2 cellular contexts compared by ENCODE assay signal in the genomic region with DNA sequence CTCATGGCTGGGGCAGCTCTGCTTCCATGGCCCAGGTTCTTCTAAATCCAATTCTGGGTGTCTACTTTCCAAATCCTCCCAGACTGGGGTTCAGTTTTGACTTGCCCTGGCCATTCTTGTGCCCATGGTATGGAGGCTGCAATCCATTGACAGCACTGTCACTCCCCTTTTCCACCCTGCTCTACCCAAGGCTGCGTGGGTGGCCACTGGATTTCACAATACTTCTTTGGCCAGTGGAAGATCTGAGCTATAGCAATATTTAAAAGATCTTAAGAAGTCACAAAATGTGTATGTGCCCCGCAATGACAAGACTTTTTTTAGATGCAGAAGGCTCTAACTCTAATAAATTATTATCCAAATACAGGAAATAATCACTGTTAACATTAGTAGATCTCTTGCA.
TF ChIP-seq lines count a peak whose summit lies in the region.

No MANE protein-coding gene starts in this region.

TF ChIP-seq in HepG2, 621 proteins besides CTCF, POLR2A, EP300 and RAD21 (continued from another document):
- no peak for TF ChIP-seq ZNF530 (CRISPR knock-in tag; IDR thresholded peaks at IDR 0.05; ENCODE audit: low read depth)
- TF ChIP-seq CEBPB (IDR thresholded peaks at IDR 0.05; ENCODE audit: borderline replicate concordance, low read depth, low read length), result peak; percentile 34; the same call in 1 of the 2 replicates

TF ChIP-seq in K562, 482 proteins besides CTCF, POLR2A, EP300 and RAD21 (continued from another document):
- TF ChIP-seq, protein P1, sequence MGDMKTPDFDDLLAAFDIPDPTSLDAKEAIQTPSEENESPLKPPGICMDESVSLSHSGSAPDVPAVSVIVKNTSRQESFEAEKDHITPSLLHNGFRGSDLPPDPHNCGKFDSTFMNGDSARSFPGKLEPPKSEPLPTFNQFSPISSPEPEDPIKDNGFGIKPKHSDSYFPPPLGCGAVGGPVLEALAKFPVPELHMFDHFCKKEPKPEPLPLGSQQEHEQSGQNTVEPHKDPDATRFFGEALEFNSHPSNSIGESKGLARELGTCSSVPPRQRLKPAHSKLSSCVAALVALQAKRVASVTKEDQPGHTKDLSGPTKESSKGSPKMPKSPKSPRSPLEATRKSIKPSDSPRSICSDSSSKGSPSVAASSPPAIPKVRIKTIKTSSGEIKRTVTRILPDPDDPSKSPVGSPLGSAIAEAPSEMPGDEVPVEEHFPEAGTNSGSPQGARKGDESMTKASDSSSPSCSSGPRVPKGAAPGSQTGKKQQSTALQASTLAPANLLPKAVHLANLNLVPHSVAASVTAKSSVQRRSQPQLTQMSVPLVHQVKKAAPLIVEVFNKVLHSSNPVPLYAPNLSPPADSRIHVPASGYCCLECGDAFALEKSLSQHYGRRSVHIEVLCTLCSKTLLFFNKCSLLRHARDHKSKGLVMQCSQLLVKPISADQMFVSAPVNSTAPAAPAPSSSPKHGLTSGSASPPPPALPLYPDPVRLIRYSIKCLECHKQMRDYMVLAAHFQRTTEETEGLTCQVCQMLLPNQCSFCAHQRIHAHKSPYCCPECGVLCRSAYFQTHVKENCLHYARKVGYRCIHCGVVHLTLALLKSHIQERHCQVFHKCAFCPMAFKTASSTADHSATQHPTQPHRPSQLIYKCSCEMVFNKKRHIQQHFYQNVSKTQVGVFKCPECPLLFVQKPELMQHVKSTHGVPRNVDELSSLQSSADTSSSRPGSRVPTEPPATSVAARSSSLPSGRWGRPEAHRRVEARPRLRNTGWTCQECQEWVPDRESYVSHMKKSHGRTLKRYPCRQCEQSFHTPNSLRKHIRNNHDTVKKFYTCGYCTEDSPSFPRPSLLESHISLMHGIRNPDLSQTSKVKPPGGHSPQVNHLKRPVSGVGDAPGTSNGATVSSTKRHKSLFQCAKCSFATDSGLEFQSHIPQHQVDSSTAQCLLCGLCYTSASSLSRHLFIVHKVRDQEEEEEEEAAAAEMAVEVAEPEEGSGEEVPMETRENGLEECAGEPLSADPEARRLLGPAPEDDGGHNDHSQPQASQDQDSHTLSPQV (IDR thresholded peaks at IDR 0.05), result peak; percentile 18; the same call in 1 of the 2 replicates
- TF ChIP-seq EGR1 (conservative IDR thresholded peaks at IDR 0.05) (peak; percentile 81), CEBPG (CRISPR knock-in tag; IDR thresholded peaks at IDR 0.05) (no peak), CEBPG (tag; conservative IDR thresholded peaks at IDR 0.05 in 1 of 2, IDR thresholded peaks at IDR 0.05 in 1 of 2) (peak in 1 of 2 experiments; percentile 49; a peak in 2 of 4 replicates), ADNP (tag; IDR thresholded peaks at IDR 0.05) (no peak), ESRRA (IDR thresholded peaks at IDR 0.05; ENCODE audit: borderline replicate concordance, low read depth) (no peak)
- TF ChIP-seq, protein P2, sequence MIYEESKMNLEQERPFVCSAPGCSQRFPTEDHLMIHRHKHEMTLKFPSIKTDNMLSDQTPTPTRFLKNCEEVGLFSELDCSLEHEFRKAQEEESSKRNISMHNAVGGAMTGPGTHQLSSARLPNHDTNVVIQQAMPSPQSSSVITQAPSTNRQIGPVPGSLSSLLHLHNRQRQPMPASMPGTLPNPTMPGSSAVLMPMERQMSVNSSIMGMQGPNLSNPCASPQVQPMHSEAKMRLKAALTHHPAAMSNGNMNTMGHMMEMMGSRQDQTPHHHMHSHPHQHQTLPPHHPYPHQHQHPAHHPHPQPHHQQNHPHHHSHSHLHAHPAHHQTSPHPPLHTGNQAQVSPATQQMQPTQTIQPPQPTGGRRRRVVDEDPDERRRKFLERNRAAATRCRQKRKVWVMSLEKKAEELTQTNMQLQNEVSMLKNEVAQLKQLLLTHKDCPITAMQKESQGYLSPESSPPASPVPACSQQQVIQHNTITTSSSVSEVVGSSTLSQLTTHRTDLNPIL (CRISPR knock-in tag; IDR thresholded peaks at IDR 0.05), result no peak
- TF ChIP-seq, protein P3, sequence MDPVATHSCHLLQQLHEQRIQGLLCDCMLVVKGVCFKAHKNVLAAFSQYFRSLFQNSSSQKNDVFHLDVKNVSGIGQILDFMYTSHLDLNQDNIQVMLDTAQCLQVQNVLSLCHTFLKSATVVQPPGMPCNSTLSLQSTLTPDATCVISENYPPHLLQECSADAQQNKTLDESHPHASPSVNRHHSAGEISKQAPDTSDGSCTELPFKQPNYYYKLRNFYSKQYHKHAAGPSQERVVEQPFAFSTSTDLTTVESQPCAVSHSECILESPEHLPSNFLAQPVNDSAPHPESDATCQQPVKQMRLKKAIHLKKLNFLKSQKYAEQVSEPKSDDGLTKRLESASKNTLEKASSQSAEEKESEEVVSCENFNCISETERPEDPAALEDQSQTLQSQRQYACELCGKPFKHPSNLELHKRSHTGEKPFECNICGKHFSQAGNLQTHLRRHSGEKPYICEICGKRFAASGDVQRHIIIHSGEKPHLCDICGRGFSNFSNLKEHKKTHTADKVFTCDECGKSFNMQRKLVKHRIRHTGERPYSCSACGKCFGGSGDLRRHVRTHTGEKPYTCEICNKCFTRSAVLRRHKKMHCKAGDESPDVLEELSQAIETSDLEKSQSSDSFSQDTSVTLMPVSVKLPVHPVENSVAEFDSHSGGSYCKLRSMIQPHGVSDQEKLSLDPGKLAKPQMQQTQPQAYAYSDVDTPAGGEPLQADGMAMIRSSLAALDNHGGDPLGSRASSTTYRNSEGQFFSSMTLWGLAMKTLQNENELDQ (CRISPR knock-in tag; IDR thresholded peaks at IDR 0.05; ENCODE audit: borderline replicate concordance), result no peak
